ENCODE assay signal across 2 cellular contexts in genomic region chr6:113843500-113844068, GRCh38.
TF ChIP-seq lines count a peak whose summit lies in the region.

No MANE protein-coding gene starts in this region.

TF ChIP-seq in SK-N-SH treated with all-trans-retinoic acid at 6 μM for 48 hours, 23 proteins besides CTCF, POLR2A, EP300 and RAD21 (continued from another document):
- TF ChIP-seq CSRNP3 (CRISPR knock-in tag; IDR thresholded peaks at IDR 0.05) (no peak), ISL1 (CRISPR knock-in tag; IDR thresholded peaks at IDR 0.05) (peak; percentile 61)

TF ChIP-seq in SK-N-SH, 30 proteins besides CTCF, POLR2A, EP300 and RAD21 (continued from another document):
- TF ChIP-seq ZBTB33 (IDR thresholded peaks at IDR 0.05; ENCODE audit: borderline replicate concordance, low read depth), result no peak
- no peak for TF ChIP-seq NFIC (IDR thresholded peaks at IDR 0.05; ENCODE audit: borderline replicate concordance)
- no peak for TF ChIP-seq REST (IDR thresholded peaks at IDR 0.05; ENCODE audit: low read depth, low read length)
TF ChIP-seq in SK-N-SH: peak in this region for 0.
